ENCODE assay signal across 13 cellular contexts in genomic region chr20:5677389-5677788, GRCh38.
A peak's percentile ranks its signal among the peaks of the same experiment; 100 is the strongest.
DNase-seq lines count a peak whose midpoint lies in the region; TF ChIP-seq lines count a peak whose summit lies in the region.
"Had no signal": no experiment of that assay in that cellular context is flagged by ENCODE, and none has a peak within 500 bp of the region (broad histone marks: within the 10 kb centered on the region; RNA-seq: fewer than 3 reads in every experiment).

No MANE protein-coding gene starts in this region.

- peak; percentile 35 for DNase-seq in NCI-H748 (lab: John Stamatoyannopoulos, UW; ENCODE audit: unreplicated experiment)
- no peak for DNase-seq in NCI-H748 treated with DMSO at 0.1 percent for 48 hours (lab: John Stamatoyannopoulos, UW)
- peak; percentile 41 for DNase-seq in DMS53 (lab: John Stamatoyannopoulos, UW)
- DNase-seq in NCI-H1930 (lab: John Stamatoyannopoulos, UW): no peak
- no peak for DNase-seq in SK-N-DZ (ENCODE audit: low spot score)
- DNase-seq in NCI-H1417 (lab: John Stamatoyannopoulos, UW): no peak
- DNase-seq: Calu3; CD8-positive, alpha-beta T cell; GM23248 had no signal

- peaks cover 49% of the 10 kb centered on the region for H3F3A ChIP-seq in SU-DHL-6 (ENCODE audit: insufficient read depth)

- no peak overlapping the region for H3K9ac ChIP-seq in SU-DHL-6 (ENCODE audit: low read length)
- H3K9ac ChIP-seq: BLaER1, GM23248 had no signal

- no peaks in the 10 kb centered on the region for H3K27me3 ChIP-seq in SU-DHL-6 (ENCODE audit: low read length)
- H3K27me3 ChIP-seq: BLaER1 had no signal

- peak overlapping the region; percentile 61 for H3K27ac ChIP-seq in SU-DHL-6 (ENCODE audit: low read depth, low read length)
- H3K27ac ChIP-seq: 22Rv1, BLaER1, GM23248 had no signal

- TF ChIP-seq CTCF in SU-DHL-6 (IDR thresholded peaks at IDR 0.05; ENCODE audit: insufficient read depth, low read length, poor library complexity, severe bottlenecking): no peak

- no peaks in the 10 kb centered on the region for H4K20me1 ChIP-seq in SU-DHL-6 (ENCODE audit: low read depth, low read length)
- H4K20me1 ChIP-seq: BLaER1 had no signal

- no peak overlapping the region for H3K4me3 ChIP-seq in SU-DHL-6 (ENCODE audit: insufficient read depth, low read length, poor library complexity, severe bottlenecking)
- H3K4me3 ChIP-seq: BLaER1, GM23248, HAP-1 had no signal

- no peaks in the 10 kb centered on the region for H3K9me2 ChIP-seq in SU-DHL-6 (replicated peaks; ENCODE audit: insufficient read depth, low read length)

- no peaks in the 10 kb centered on the region for H3K36me3 ChIP-seq in SU-DHL-6 (ENCODE audit: low read length)
- H3K36me3 ChIP-seq: BLaER1, HAP-1 had no signal

- H3K9me3 ChIP-seq in SU-DHL-6 (ENCODE audit: insufficient read depth, low read length): no peaks in the 10 kb centered on the region
- H3K9me3 ChIP-seq: BLaER1, HAP-1 had no signal

- no peak overlapping the region for H2AFZ ChIP-seq in SU-DHL-6 (ENCODE audit: low read depth, low read length, severe bottlenecking)
- H2AFZ ChIP-seq: GM23248 had no signal

- H3K79me2 ChIP-seq in SU-DHL-6 (ENCODE audit: insufficient read depth, low read length): no peaks in the 10 kb centered on the region

- H3K4me2 ChIP-seq in SU-DHL-6 (ENCODE audit: low read depth, low read length, poor library complexity, severe bottlenecking): no peak overlapping the region
- H3K4me2 ChIP-seq: BLaER1 had no signal

Comparison
In these comparisons a context has a peak if more than half of its experiments do, and no peak if none do; other contexts are left out.
1. DNase-seq: peak in NCI-H748 (single experiment) and DMS53 (single experiment); none in NCI-H748 treated with DMSO at 0.1 percent for 48 hours (single experiment), NCI-H1930 (0 of 2), SK-N-DZ (single experiment) and NCI-H1417 (0 of 3).